Comparison of ENCODE assay signal across 8 cellular contexts in genomic region chr7:124101173-124101768, GRCh38.
DNase-seq lines count a peak whose midpoint lies in the region; ATAC-seq and TF ChIP-seq lines count a peak whose summit lies in the region.

No MANE protein-coding gene starts in this region.

- WGBS in transverse colon (ENCODE audit: low coverage in 1 of 2), 2 donors, result 20 to 29% methylated on average over 5 of the region's 5 CpGs

- ATAC-seq in activated naive CD8-positive, alpha-beta T cell treated with anti-CD3 and anti-CD28 coated beads, Interleukin-2, amount 50 U/mL, for 24 hours, result no peak
- ATAC-seq in HG02678 (IDR thresholded peaks at IDR 0.05; ENCODE audit: unreplicated experiment) (no peak), GM19023 (IDR thresholded peaks at IDR 0.05; ENCODE audit: unreplicated experiment) (no peak), GM18511 (IDR thresholded peaks at IDR 0.05; ENCODE audit: unreplicated experiment) (no peak)

- H3K9me3 ChIP-seq in transverse colon, result peaks cover 0 to 7% of the 10 kb centered on the region in 2 donors

- no peaks in the 10 kb centered on the region for H3K4me1 Mint-ChIP-seq in activated naive CD8-positive, alpha-beta T cell treated with anti-CD3 and anti-CD28 coated beads, Interleukin-2, amount 50 U/mL, for 24 hours
- H3K4me1 Mint-ChIP-seq in activated naive CD8-positive, alpha-beta T cell treated with anti-CD3 and anti-CD28 coated beads for 36 hours, result no peaks in the 10 kb centered on the region

- no peak overlapping the region for H3K27ac Mint-ChIP-seq in activated naive CD8-positive, alpha-beta T cell treated with anti-CD3 and anti-CD28 coated beads, Interleukin-2, amount 50 U/mL, for 24 hours
- H3K27ac Mint-ChIP-seq in activated naive CD8-positive, alpha-beta T cell treated with anti-CD3 and anti-CD28 coated beads for 36 hours, result no peak overlapping the region

- peaks cover 3% of the 10 kb centered on the region for H3K9me3 Mint-ChIP-seq in activated naive CD8-positive, alpha-beta T cell treated with anti-CD3 and anti-CD28 coated beads, Interleukin-2, amount 50 U/mL, for 24 hours
- H3K9me3 Mint-ChIP-seq in activated naive CD8-positive, alpha-beta T cell treated with anti-CD3 and anti-CD28 coated beads for 36 hours, result peaks cover 9% of the 10 kb centered on the region

- H3K27me3 Mint-ChIP-seq in activated naive CD8-positive, alpha-beta T cell treated with anti-CD3 and anti-CD28 coated beads, Interleukin-2, amount 50 U/mL, for 24 hours, result no peaks in the 10 kb centered on the region
- H3K27me3 Mint-ChIP-seq in activated naive CD8-positive, alpha-beta T cell treated with anti-CD3 and anti-CD28 coated beads for 36 hours, result peaks cover 8% of the 10 kb centered on the region

- H3K36me3 Mint-ChIP-seq in activated naive CD8-positive, alpha-beta T cell treated with anti-CD3 and anti-CD28 coated beads, Interleukin-2, amount 50 U/mL, for 24 hours (ENCODE audit: low read depth), result no peaks in the 10 kb centered on the region
- no peaks in the 10 kb centered on the region for H3K36me3 Mint-ChIP-seq in activated naive CD8-positive, alpha-beta T cell treated with anti-CD3 and anti-CD28 coated beads for 36 hours

- H3K4me1 ChIP-seq in transverse colon, result no peaks in the 10 kb centered on the region

- H3K27me3 ChIP-seq in transverse colon, result no peaks in the 10 kb centered on the region

- TF ChIP-seq CTCF in fibroblast of villous mesenchyme (IDR thresholded peaks at IDR 0.05; ENCODE audit: insufficient read depth, low read depth, low read length), result peak; percentile 47
- TF ChIP-seq CTCF in transverse colon (IDR thresholded peaks at IDR 0.05), result peak in 4 of 5 experiments; percentile 33 to 47 (median 38)

- H3K36me3 ChIP-seq in transverse colon, result no peaks in the 10 kb centered on the region

- H3K4me3 ChIP-seq in fibroblast of villous mesenchyme (ENCODE audit: low read depth, low read length), result no peak overlapping the region
- no peak overlapping the region for H3K4me3 ChIP-seq in transverse colon

- TF ChIP-seq POLR2A in transverse colon (IDR thresholded peaks at IDR 0.05), result no peak

- H3K27ac ChIP-seq in transverse colon, result no peak overlapping the region

- intact Hi-C loops in transverse colon (cut with DNase I; ENCODE audit: low total_unique reads), result no loop called here

- peak; percentile 4 for DNase-seq in activated naive CD8-positive, alpha-beta T cell treated with anti-CD3 and anti-CD28 coated beads, Interleukin-2, amount 50 U/mL, for 24 hours
- no peak for DNase-seq in activated naive CD8-positive, alpha-beta T cell treated with anti-CD3 and anti-CD28 coated beads for 36 hours
- DNase-seq in NCI-H774 (lab: John Stamatoyannopoulos, UW) (peak; percentile 4), fibroblast of villous mesenchyme (ENCODE audit: low read depth) (peak; percentile 18), transverse colon (no peak)

- in situ Hi-C loops in transverse colon (cut with MboI; ENCODE audit: low pct_ligation_motif_present in 1 of 4, low pct_unique_long_range_greater_than_20kb in 1 of 4, low sequenced_read_pairs in 3 of 4), result no loop called here

- H3K4me3 Mint-ChIP-seq in activated naive CD8-positive, alpha-beta T cell treated with anti-CD3 and anti-CD28 coated beads, Interleukin-2, amount 50 U/mL, for 24 hours, result no peak overlapping the region
- H3K4me3 Mint-ChIP-seq in activated naive CD8-positive, alpha-beta T cell treated with anti-CD3 and anti-CD28 coated beads for 36 hours, result no peak overlapping the region

- TF ChIP-seq EP300 in transverse colon (IDR thresholded peaks at IDR 0.05; ENCODE audit: low read depth), result no peak

Comparison
In these comparisons a context has a peak if more than half of its experiments do, and no peak if none do; other contexts are left out.
1. DNase-seq: peak in activated naive CD8-positive, alpha-beta T cell treated with anti-CD3 and anti-CD28 coated beads, Interleukin-2, amount 50 U/mL, for 24 hours (single experiment), NCI-H774 (single experiment) and fibroblast of villous mesenchyme (single experiment); none in activated naive CD8-positive, alpha-beta T cell treated with anti-CD3 and anti-CD28 coated beads for 36 hours (single experiment) and transverse colon (single experiment).